11 cellular contexts compared by ENCODE assay signal in genomic region chr19:42078058-42078457, GRCh38. TPM values are rescaled to one million over a fixed set of nuclear protein-coding genes. Genes with fewer than 3 reads are reported as not detected.
DNase-seq lines count a peak whose midpoint lies in the region; ATAC-seq, FAIRE-seq and TF ChIP-seq lines count a peak whose summit lies in the region.
"Had no signal": no experiment of that assay in that cellular context is flagged by ENCODE, and none has a peak within 500 bp of the region (broad histone marks: within the 10 kb centered on the region; RNA-seq: fewer than 3 reads in every experiment).

No MANE protein-coding gene starts in this region.

- peaks cover 33% of the 10 kb centered on the region for H3K79me2 ChIP-seq in Karpas-422 (ENCODE audit: low read length)
- H3K79me2 ChIP-seq in GM12878 (ENCODE audit: control insufficient read depth, insufficient read depth, low read length): peaks cover 32% of the 10 kb centered on the region

- peaks cover 41% of the 10 kb centered on the region for H3K4me1 Mint-ChIP-seq in CD4-positive, alpha-beta T cell (ENCODE audit: low read depth)
- peaks cover 33% of the 10 kb centered on the region for H3K4me1 Mint-ChIP-seq in nephron

- WGBS in GM12878 (ENCODE audit: insufficient coverage, insufficient replicate concordance, low lambda C conversion rate, missing lambda C conversion rate): 100% methylated on average over 1 of the region's 1 CpG

- H3K4me3 Mint-ChIP-seq in CD4-positive, alpha-beta T cell: peak overlapping the region; percentile 89
- peak overlapping the region; percentile 93 to 94 (median 93) for H3K4me3 Mint-ChIP-seq in nephron

- H3K4me3 ChIP-seq in Karpas-422 (ENCODE audit: low read length) (no peak overlapping the region), GM12878 (no peak overlapping the region)
- H3K4me3 ChIP-seq: colonic mucosa had no signal

- CTCF ChIA-PET in CD4-positive, alpha-beta T cell (lab: Charles Lee): no interaction called here
- CTCF ChIA-PET in GM12878 (lab: Yijun Ruan, JAX): interaction anchor here (0.6 kb wide), 1 partner anchor 74 kb away, joined by 3 read pairs; no protein-coding TSS in a partner anchor

- peak overlapping the region; percentile 90 for H3K4me2 ChIP-seq in Karpas-422 (ENCODE audit: low read depth, low read length, poor library complexity, severe bottlenecking)
- H3K4me2 ChIP-seq in GM12878 (ENCODE audit: control insufficient read depth, insufficient read depth): peak overlapping the region; percentile 86

- H3K9me3 ChIP-seq in CD4-positive, alpha-beta T cell (ENCODE audit: control insufficient read depth, low read length): no peaks in the 10 kb centered on the region
- H3K9me3 ChIP-seq in Karpas-422 (ENCODE audit: low read length): no peaks in the 10 kb centered on the region
- H3K9me3 ChIP-seq in GM12878 (replicated peaks; ENCODE audit: control insufficient read depth, insufficient read depth, low read length): no peaks in the 10 kb centered on the region
- H3K9me3 ChIP-seq: colonic mucosa had no signal

- H3K9ac ChIP-seq in Karpas-422 (ENCODE audit: low read length) (no peak overlapping the region), GM12878 (ENCODE audit: control insufficient read depth, insufficient read depth, low read length) (no peak overlapping the region; the same call in 1 of the 2 replicates)

- RAD21 ChIA-PET in GM12878 (lab: Charles Lee; ENCODE audit: unreplicated experiment): no interaction called here

- no peaks in the 10 kb centered on the region for H3K27me3 Mint-ChIP-seq in CD4-positive, alpha-beta T cell
- H3K27me3 Mint-ChIP-seq in nephron (ENCODE audit: low read depth): no peaks in the 10 kb centered on the region

- ATAC-seq in CD4-positive, alpha-beta T cell (ENCODE audit: poor library complexity): no peak
- no peak for ATAC-seq in GM12878

- H4K20me1 ChIP-seq in Karpas-422 (ENCODE audit: insufficient read depth, low read depth, low read length): peaks cover 53% of the 10 kb centered on the region
- H4K20me1 ChIP-seq in GM12878 (ENCODE audit: control insufficient read depth, insufficient read depth): peaks cover 5% of the 10 kb centered on the region; the same call in 1 of the 2 replicates

- H3K4me1 ChIP-seq in Karpas-422 (ENCODE audit: low read length) (peaks cover 22% of the 10 kb centered on the region), GM12878 (ENCODE audit: control insufficient read depth, insufficient read depth, low read length) (peaks cover 16% of the 10 kb centered on the region)

- no peak for FAIRE-seq in GM12878 (lab: Jason Lieb, UNC)

- peaks cover 9% of the 10 kb centered on the region; the same call in 1 of the 2 replicates for H3K36me3 ChIP-seq in Karpas-422 (ENCODE audit: insufficient read depth, low read length)
- peaks cover 18 to 30% of the 10 kb centered on the region in 2 experiments; a peak in 3 of 4 replicates for H3K36me3 ChIP-seq in GM12878 (ENCODE audit: control insufficient read depth in 2 of 2, insufficient read depth in 2 of 2, low read length in 1 of 2)

- H3K9me3 Mint-ChIP-seq in CD4-positive, alpha-beta T cell: no peaks in the 10 kb centered on the region
- H3K9me3 Mint-ChIP-seq in nephron: no peaks in the 10 kb centered on the region

- TF ChIP-seq CTCF in CD4-positive, alpha-beta T cell (IDR thresholded peaks at IDR 0.05): no peak
- TF ChIP-seq CTCF in GM12878 (IDR thresholded peaks at IDR 0.05 in 2 of 3, conservative IDR thresholded peaks at IDR 0.05 in 1 of 3; ENCODE audit: control insufficient read depth in 2 of 3, extremely low read depth in 1 of 3, insufficient read depth in 1 of 3, low read depth in 3 of 3, low read length in 3 of 3): no peak
- no peak for TF ChIP-seq CTCF in nephron (IDR thresholded peaks at IDR 0.05; ENCODE audit: unreplicated experiment in 3 of 3)

- no TSS peak for BruUV-seq in GM12878 (replicated peaks; lab: Mats Ljungman, UMichigan)

- H3K27me3 ChIP-seq in CD4-positive, alpha-beta T cell (ENCODE audit: control insufficient read depth, insufficient read depth, low read length): no peaks in the 10 kb centered on the region
- H3K27me3 ChIP-seq in Karpas-422 (ENCODE audit: low read length): no peaks in the 10 kb centered on the region
- H3K27me3 ChIP-seq in GM12878 (replicated peaks in 1 of 2; ENCODE audit: control insufficient read depth in 2 of 2, insufficient read depth in 2 of 2, low read length in 1 of 2): no peaks in the 10 kb centered on the region
- H3K27me3 ChIP-seq: colonic mucosa had no signal

- H3K36me3 Mint-ChIP-seq in CD4-positive, alpha-beta T cell (ENCODE audit: low read depth): peaks cover 60% of the 10 kb centered on the region
- H3K36me3 Mint-ChIP-seq in nephron (ENCODE audit: low read depth): peaks cover 28% of the 10 kb centered on the region

- POLR2A ChIA-PET in CD4-positive, alpha-beta T cell (lab: Charles Lee): interaction anchor here (0.6 kb wide), 1 partner anchor 115 kb away, joined by 4 read pairs; no protein-coding TSS in a partner anchor
- POLR2A ChIA-PET in GM12878 (lab: Charles Lee): no interaction called here

- no peak for TF ChIP-seq RAD21 in GM12878 (IDR thresholded peaks at IDR 0.05; ENCODE audit: insufficient read depth, low read depth, low read length)

- DNase-seq in CD4-positive, alpha-beta T cell: no peak
- DNase-seq in Karpas-422: no peak
- no peak for DNase-seq in GM12878 (ENCODE audit: low read depth, low spot score)
- DNase-seq in T1000 (lab: John Stamatoyannopoulos, UW): no peak
- no peak for DNase-seq in activated gamma-delta T cell (lab: John Stamatoyannopoulos, UW)
- DNase-seq in GM19240 (ENCODE audit: insufficient read length, low spot score): no peak
- DNase-seq: colonic mucosa, DMS79 treated with DMSO at 0.1 percent for 48 hours, SW 1271 had no signal

- H3K27ac Mint-ChIP-seq in CD4-positive, alpha-beta T cell: peak overlapping the region; percentile 99
- H3K27ac Mint-ChIP-seq in nephron: peak overlapping the region in 1 of 3 experiments; percentile 45

- TF ChIP-seq POLR2A in GM12878 (IDR thresholded peaks at IDR 0.05; ENCODE audit: low read depth, low read length): no peak

- peak overlapping the region; percentile 9 for H3K27ac ChIP-seq in CD4-positive, alpha-beta T cell (ENCODE audit: low read depth, low read length)
- no peak overlapping the region for H3K27ac ChIP-seq in Karpas-422 (ENCODE audit: low read length)
- no peak overlapping the region for H3K27ac ChIP-seq in GM12878 (ENCODE audit: control insufficient read depth, insufficient read depth)
- H3K27ac ChIP-seq: colonic mucosa had no signal

- in situ Hi-C loops in GM12878 (cut with MboI): no loop called here

- SMC1A ChIA-PET in GM12878 (lab: Charles Lee; ENCODE audit: uncharacterized antibody, unreplicated experiment): interaction anchor here (1.3 kb wide), 1 partner anchor 25 kb away, joined by 3 read pairs; no protein-coding TSS in a partner anchor

- no peak for TF ChIP-seq EP300 in GM12878 (IDR thresholded peaks at IDR 0.05; ENCODE audit: borderline replicate concordance in 1 of 2, control insufficient read depth in 1 of 2, low read depth in 2 of 2, low read length in 2 of 2)

- H3K9me2 ChIP-seq in Karpas-422 (replicated peaks; ENCODE audit: insufficient read depth, low read length): no peaks in the 10 kb centered on the region

- intact Hi-C loops in CD4-positive, alpha-beta T cell (cut with DNase I, micrococcal nuclease): loop anchor here (5.0 kb wide), 2 partner anchors 116 to 716 kb away; partner anchors contain the start of gene B9D2 (in 1 of the 2)
- intact Hi-C loops in GM12878 (cut with micrococcal nuclease; ENCODE audit: unreplicated experiment): no loop called here

- H2AFZ ChIP-seq in Karpas-422 (ENCODE audit: low read length) (no peak overlapping the region), GM12878 (ENCODE audit: control insufficient read depth, low read depth, low read length) (no peak overlapping the region)

RNA-seq across cellular contexts. Expression of gene ZNF574, which starts 2.1 kb away (rescaled TPM):
- total RNA-seq in CD4-positive, alpha-beta T cell: 10 to 100 TPM; 21.5 to 24.0 TPM
- total RNA-seq in Karpas-422 (2014; rRNA removed; shearing (Covaris generic); ENCODE audit: low replicate concordance): 15.1 and 23.5 TPM in 2 replicates
- 27.4 and 34.0 TPM in 2 replicates for total RNA-seq in GM12878 (2013; cell fraction: nucleolus; rRNA removed)
- total RNA-seq in GM12878 (2014; rRNA removed): 12.6 and 15.4 TPM in 2 replicates
- total RNA-seq in GM12878 (2014; rRNA removed; fragmentation: Illumina TruSeq; extraction: Trizol): 5.3 and 5.9 TPM in 2 replicates
- 17.6 and 18.9 TPM in 2 replicates for total RNA-seq in GM12878 (2021)
- 3.0 TPM for polyA plus RNA-seq in GM12878 (2011; ENCODE audit: low read depth)
- polyA plus RNA-seq in GM12878 (2011; rRNA removed): 2.1 and 7.9 TPM in 2 replicates
- polyA plus RNA-seq in GM12878 (2011; cell fraction: cytosol; rRNA removed): 14.1 and 19.8 TPM in 2 replicates
- polyA plus RNA-seq in GM12878 (2011; cell fraction: nucleus; rRNA removed): 19.9 and 22.1 TPM in 2 replicates
- 8.1 and 9.7 TPM in 2 replicates for polyA plus RNA-seq in GM12878 (2012)
- 1.2 and 5.4 TPM in 2 replicates for polyA plus RNA-seq in GM12878 (2014; fragmentation: Illumina TruSeq; extraction: Trizol)
- polyA plus RNA-seq in GM12878 (2014; fragmentation: Nextera tagmentation; extraction: Ambion mirVana): under 1 TPM; 0.32 to 0.55 TPM
- polyA plus RNA-seq in GM12878 (2014; rRNA removed): 14.9 and 17.7 TPM in 2 replicates
- 10 to 100 TPM; 20.9 to 25.6 TPM for polyA plus RNA-seq in GM12878 (2016; fragmentation: Nextera tagmentation; extraction: Ambion mirVana)
- polyA minus RNA-seq in GM12878 (2011; rRNA and poly(A)+ RNA removed): 14.7 and 27.5 TPM in 2 replicates
- polyA minus RNA-seq in GM12878 (2011; cell fraction: cytosol; rRNA and poly(A)+ RNA removed): 12.2 and 13.9 TPM in 2 replicates
- 7.3 and 12.0 TPM in 2 replicates for polyA minus RNA-seq in GM12878 (2011; cell fraction: nucleus; rRNA and poly(A)+ RNA removed)

RNA-seq across cellular contexts. Expression of gene GRIK5, which starts 8.1 kb away (rescaled TPM):
- total RNA-seq in CD4-positive, alpha-beta T cell: under 1 TPM; 0.66 to 0.75 TPM
- 0.07 and 1.4 TPM in 2 replicates for total RNA-seq in Karpas-422 (2014; rRNA removed; shearing (Covaris generic); ENCODE audit: low replicate concordance)
- total RNA-seq in GM12878 (2013; cell fraction: nucleolus; rRNA removed): 0.17 and 0.31 TPM in 2 replicates
- total RNA-seq in GM12878 (2014; rRNA removed) (0.05 and 0.06 TPM in 2 replicates), GM12878 (2014; rRNA removed; fragmentation: Illumina TruSeq; extraction: Trizol) (not detected in 2 replicates), GM12878 (2021) (0.19 and 0.23 TPM in 2 replicates)
- polyA plus RNA-seq in GM12878 (2011; ENCODE audit: low read depth): not detected
- polyA plus RNA-seq in GM12878 (2011; rRNA removed) (0.03 and 0.04 TPM in 2 replicates), GM12878 (2014; fragmentation: Illumina TruSeq; extraction: Trizol) (0.07 TPM in 1 of 2 replicates, not detected in the other), GM12878 (2014; fragmentation: Nextera tagmentation; extraction: Ambion mirVana) (under 1 TPM in 1 of 2 experiments, not detected in 1; 0.04 TPM), GM12878 (2014; rRNA removed) (0.15 and 0.23 TPM in 2 replicates), GM12878 (2016; fragmentation: Nextera tagmentation; extraction: Ambion mirVana) (under 1 TPM in 1 of 2 experiments, not detected in 1; 0.08 TPM)
- 0.04 and 0.07 TPM in 2 replicates for polyA plus RNA-seq in GM12878 (2011; cell fraction: cytosol; rRNA removed)
- polyA plus RNA-seq in GM12878 (2011; cell fraction: nucleus; rRNA removed): 0.31 and 0.44 TPM in 2 replicates
- polyA plus RNA-seq in GM12878 (2012): 0.18 and 0.19 TPM in 2 replicates
- polyA minus RNA-seq in GM12878 (2011; rRNA and poly(A)+ RNA removed): not detected in 2 replicates
- not detected in 2 replicates for polyA minus RNA-seq in GM12878 (2011; cell fraction: cytosol; rRNA and poly(A)+ RNA removed)
- 0.10 and 0.12 TPM in 2 replicates for polyA minus RNA-seq in GM12878 (2011; cell fraction: nucleus; rRNA and poly(A)+ RNA removed)
- total RNA-seq: lung microvascular endothelial cell had no signal

RNA-seq across cellular contexts. Expression of gene POU2F2, which starts 54.2 kb away (rescaled TPM):
- total RNA-seq in CD4-positive, alpha-beta T cell: 10 to 100 TPM; 18.6 to 19.9 TPM
- total RNA-seq in Karpas-422 (2014; rRNA removed; shearing (Covaris generic); ENCODE audit: low replicate concordance): 61.9 and 69.4 TPM in 2 replicates
- total RNA-seq in GM12878 (2013; cell fraction: nucleolus; rRNA removed): 58.4 and 67.0 TPM in 2 replicates
- total RNA-seq in GM12878 (2014; rRNA removed) (14.1 and 15.1 TPM in 2 replicates), GM12878 (2014; rRNA removed; fragmentation: Illumina TruSeq; extraction: Trizol) (13.8 and 22.0 TPM in 2 replicates), GM12878 (2021) (46.2 and 48.3 TPM in 2 replicates)
- 22.6 TPM for polyA plus RNA-seq in GM12878 (2011; ENCODE audit: low read depth)
- polyA plus RNA-seq in GM12878 (2011; rRNA removed) (28.9 and 37.6 TPM in 2 replicates), GM12878 (2014; fragmentation: Illumina TruSeq; extraction: Trizol) (36.1 and 62.4 TPM in 2 replicates), GM12878 (2014; fragmentation: Nextera tagmentation; extraction: Ambion mirVana) (1 to 10 TPM; 4.4 to 6.4 TPM), GM12878 (2014; rRNA removed) (39.0 and 42.2 TPM in 2 replicates), GM12878 (2016; fragmentation: Nextera tagmentation; extraction: Ambion mirVana) (10 to 100 TPM; 38.3 to 47.7 TPM)
- 40.4 and 50.7 TPM in 2 replicates for polyA plus RNA-seq in GM12878 (2011; cell fraction: cytosol; rRNA removed)
- 116 and 132 TPM in 2 replicates for polyA plus RNA-seq in GM12878 (2011; cell fraction: nucleus; rRNA removed)
- polyA plus RNA-seq in GM12878 (2012): 45.6 and 50.4 TPM in 2 replicates
- 20.4 and 27.0 TPM in 2 replicates for polyA minus RNA-seq in GM12878 (2011; rRNA and poly(A)+ RNA removed)
- polyA minus RNA-seq in GM12878 (2011; cell fraction: cytosol; rRNA and poly(A)+ RNA removed): 20.2 and 22.9 TPM in 2 replicates
- 20.2 and 33.8 TPM in 2 replicates for polyA minus RNA-seq in GM12878 (2011; cell fraction: nucleus; rRNA and poly(A)+ RNA removed)
